13 cellular contexts compared by ENCODE assay signal in genomic region chr17:81276781-81277180, GRCh38. TPM values are rescaled to one million over a fixed set of nuclear protein-coding genes. Genes with fewer than 3 reads are reported as not detected.
A peak's percentile ranks its signal among the peaks of the same experiment; 100 is the strongest.
DNase-seq lines count a peak whose midpoint lies in the region; ATAC-seq and TF ChIP-seq lines count a peak whose summit lies in the region.
"Had no signal": no experiment of that assay in that cellular context is flagged by ENCODE, and none has a peak within 500 bp of the region (broad histone marks: within the 10 kb centered on the region; RNA-seq: fewer than 3 reads in every experiment).

No MANE protein-coding gene starts in this region.

- H3K27me3 ChIP-seq in right cardiac atrium (ENCODE audit: control insufficient read depth, insufficient read depth) (no peaks in the 10 kb centered on the region), rectal smooth muscle tissue (ENCODE audit: control insufficient read depth, insufficient read depth, low read length) (no peaks in the 10 kb centered on the region)
- H3K27me3 ChIP-seq: MG63 had no signal

- 77% methylated on average over 11 of the region's 11 CpGs for WGBS in right cardiac atrium

- DNase-seq in right cardiac atrium: peak in 2 of 3 donors; percentile 59
- DNase-seq in cardiac septum (ENCODE audit: low spot score): no peak
- DNase-seq in CD14-positive monocyte (ENCODE audit: low spot score): no peak
- no peak for DNase-seq in A172 (ENCODE audit: low spot score)
- DNase-seq: GOT3, Karpas-422, MG63, NCI-H226, NCI-H524 treated with DMSO at 0.1 percent for 48 hours had no signal

- H3K9me3 Mint-ChIP-seq in CD14-positive monocyte: no peaks in the 10 kb centered on the region

- H3K9ac ChIP-seq in rectal smooth muscle tissue (ENCODE audit: low read length): no peak overlapping the region

- H3K36me3 Mint-ChIP-seq in CD14-positive monocyte: peaks cover 76 to 95% of the 10 kb centered on the region in 2 donors

- peak overlapping the region in 2 of 7 donors; percentile 26 to 71 for H3K27ac Mint-ChIP-seq in CD14-positive monocyte

- peaks cover 0 to 2% (median 0%) of the 10 kb centered on the region in 3 donors for H3K27me3 Mint-ChIP-seq in CD14-positive monocyte (ENCODE audit: low read depth in 3 of 3)

- no peak overlapping the region for H3K4me3 Mint-ChIP-seq in CD14-positive monocyte

- intact Hi-C loops in right cardiac atrium (cut with DNase I): no loop called here
- intact Hi-C loops in cardiac septum (cut with DNase I): no loop called here
- intact Hi-C loops in CD14-positive monocyte (cut with micrococcal nuclease): no loop called here

- H3K4me1 Mint-ChIP-seq in CD14-positive monocyte: peaks cover 19% of the 10 kb centered on the region

- H3K4me1 ChIP-seq in right cardiac atrium (ENCODE audit: control insufficient read depth, insufficient read depth, low read length) (peaks cover 4% of the 10 kb centered on the region), rectal smooth muscle tissue (ENCODE audit: control insufficient read depth, insufficient read depth, low read length) (peaks cover 11% of the 10 kb centered on the region)
- H3K4me1 ChIP-seq: A549 had no signal

- ATAC-seq in right cardiac atrium: peak in 1 of 2 donors; percentile 3
- peak; percentile 38 for ATAC-seq in esophagus mucosa
- ATAC-seq in HG02970 (IDR thresholded peaks at IDR 0.05; ENCODE audit: low FRiP score, unreplicated experiment): no peak
- ATAC-seq: A549 had no signal

- H3K36me3 ChIP-seq in rectal smooth muscle tissue (ENCODE audit: control insufficient read depth, insufficient read depth, low read length): peaks cover 28% of the 10 kb centered on the region

- TF ChIP-seq CTCF in CD14-positive monocyte (IDR thresholded peaks at IDR 0.05): no peak

- no peaks in the 10 kb centered on the region for H3K9me3 ChIP-seq in right cardiac atrium (ENCODE audit: control insufficient read depth, low read length)
- H3K9me3 ChIP-seq: A549, MG63 had no signal

- H3K27ac ChIP-seq in right cardiac atrium (ENCODE audit: low read length) (peak overlapping the region; percentile 3), rectal smooth muscle tissue (ENCODE audit: low read depth, low read length) (peak overlapping the region; percentile 88)
- H3K27ac ChIP-seq: A549 had no signal

- no peak overlapping the region for H3K4me3 ChIP-seq in right cardiac atrium (ENCODE audit: low read length)
- H3K4me3 ChIP-seq in rectal smooth muscle tissue (ENCODE audit: low read length): peak overlapping the region; percentile 28
- H3K4me3 ChIP-seq: A549, MG63 had no signal

RNA-seq across cellular contexts. Expression of gene SLC38A10, which starts 18.3 kb away (rescaled TPM):
- total RNA-seq in right cardiac atrium (10 to 100 TPM; 50.8 to 63.9 (median 53.5) TPM), cardiac septum (36.0 TPM), esophagus mucosa (24.6 TPM)
- polyA plus RNA-seq in right cardiac atrium (61.5 TPM), CD14-positive monocyte (10 to 100 TPM; 50.8 to 68.4 TPM)
- total RNA-seq in A172 (2014; rRNA removed; shearing (Covaris generic)): 57.8 and 71.5 TPM in 2 replicates

RNA-seq across cellular contexts. Expression of gene NDUFAF8, which starts 37.7 kb away (rescaled TPM):
- total RNA-seq in right cardiac atrium (10 to 100 TPM; 51.5 to 75.4 (median 62.5) TPM), cardiac septum (61.0 TPM), esophagus mucosa (41.2 TPM)
- polyA plus RNA-seq in right cardiac atrium (55.0 TPM), CD14-positive monocyte (10 to 100 TPM; 41.0 to 61.3 TPM)
- total RNA-seq in A172 (2014; rRNA removed; shearing (Covaris generic)): 100 and 123 TPM in 2 replicates

RNA-seq across cellular contexts. Expression of gene TEPSIN, which starts 37.9 kb away (rescaled TPM):
- total RNA-seq in right cardiac atrium (10 to 100 TPM; 12.5 to 17.7 (median 14.2) TPM), cardiac septum (12.6 TPM), esophagus mucosa (13.1 TPM)
- polyA plus RNA-seq in right cardiac atrium (12.6 TPM), CD14-positive monocyte (1 to 10 TPM; 3.4 to 4.5 TPM)
- 21.4 and 24.1 TPM in 2 replicates for total RNA-seq in A172 (2014; rRNA removed; shearing (Covaris generic))

RNA-seq across cellular contexts. Expression of gene CEP131, which starts 54.0 kb away (rescaled TPM):
- total RNA-seq in right cardiac atrium (1 to 10 TPM; 4.6 to 5.9 (median 5.2) TPM), cardiac septum (6.8 TPM), esophagus mucosa (2.7 TPM)
- polyA plus RNA-seq in right cardiac atrium (7.4 TPM), CD14-positive monocyte (1 to 10 TPM in 1 of 2 donors, under 1 TPM in 1; 0.69 to 1.0 TPM)
- 10.0 and 21.1 TPM in 2 replicates for total RNA-seq in A172 (2014; rRNA removed; shearing (Covaris generic))

Comparison
In these comparisons a context has a peak if more than half of its experiments do, and no peak if none do; other contexts are left out.
1. DNase-seq: peak in right cardiac atrium (2 of 3); none in cardiac septum (single experiment), CD14-positive monocyte (single experiment) and A172 (single experiment).